ENCODE assay signal across 9 cellular contexts in genomic region chr3:94336076-94336741, GRCh38.
DNase-seq lines count a peak whose midpoint lies in the region; ATAC-seq and TF ChIP-seq lines count a peak whose summit lies in the region.
"Had no signal": no experiment of that assay in that cellular context is flagged by ENCODE, and none has a peak within 500 bp of the region (broad histone marks: within the 10 kb centered on the region; RNA-seq: fewer than 3 reads in every experiment).

No MANE protein-coding gene starts in this region.

- no peak overlapping the region for H3K4me3 ChIP-seq in neural progenitor cell
- no peak overlapping the region for H3K4me3 ChIP-seq in spleen

- H3K9me3 ChIP-seq in neural progenitor cell (ENCODE audit: low read depth) (no peaks in the 10 kb centered on the region), spleen (no peaks in the 10 kb centered on the region)

- intact Hi-C loops in spleen (cut with DNase I; ENCODE audit: low total_unique reads), result no loop called here

- WGBS in spleen, 5 donors, result 39 to 46% (median 41%) methylated on average over 3 of the region's 3 CpGs

- no peak overlapping the region for H3K4me2 ChIP-seq in neural progenitor cell

- H2AFZ ChIP-seq in neural progenitor cell (replicated peaks), result no peak overlapping the region

- no peaks in the 10 kb centered on the region for H3K27me3 ChIP-seq in neural progenitor cell
- H3K27me3 ChIP-seq in spleen (replicated peaks in 1 of 7), result no peaks in the 10 kb centered on the region

- H3K9ac ChIP-seq in neural progenitor cell, result no peak overlapping the region

- H3K4me3 Mint-ChIP-seq in neural progenitor cell, result no peak overlapping the region
- H3K4me3 Mint-ChIP-seq: memory B cell had no signal

- ATAC-seq in HG03139 (IDR thresholded peaks at IDR 0.05; ENCODE audit: unreplicated experiment) (no peak), HG03175 (IDR thresholded peaks at IDR 0.05; ENCODE audit: unreplicated experiment) (no peak), GM19324 (IDR thresholded peaks at IDR 0.05; ENCODE audit: low FRiP score, unreplicated experiment) (no peak)

- H3K4me1 ChIP-seq in neural progenitor cell (no peaks in the 10 kb centered on the region), spleen (no peaks in the 10 kb centered on the region)

- H3F3A ChIP-seq in neural progenitor cell (ENCODE audit: low read depth), result no peaks in the 10 kb centered on the region

- no peaks in the 10 kb centered on the region for H4K20me1 ChIP-seq in neural progenitor cell (ENCODE audit: low read depth)

- no peaks in the 10 kb centered on the region for H3K27me3 Mint-ChIP-seq in neural progenitor cell (ENCODE audit: insufficient read depth, low read depth)
- H3K27me3 Mint-ChIP-seq: memory B cell had no signal

- DNase-seq in GM04504 (ENCODE audit: low read depth), result peak; percentile 2
- peak; percentile 31 for DNase-seq in NCI-H446 treated with DMSO at 0.1 percent for 48 hours (lab: John Stamatoyannopoulos, UW)
- peak; percentile 16 for DNase-seq in epithelial cell of prostate (ENCODE audit: low read depth, low spot score)
- peak; percentile 64 for DNase-seq in neural progenitor cell (ENCODE audit: low spot score)
- DNase-seq in spleen, result no peak

- H3K36me3 Mint-ChIP-seq in neural progenitor cell, result no peaks in the 10 kb centered on the region
- H3K36me3 Mint-ChIP-seq: memory B cell had no signal

- no peaks in the 10 kb centered on the region for H3K9me3 Mint-ChIP-seq in neural progenitor cell

- H3K27ac ChIP-seq in epithelial cell of prostate (no peak overlapping the region), neural progenitor cell (no peak overlapping the region), spleen (no peak overlapping the region)

- H3K27ac Mint-ChIP-seq in neural progenitor cell, result no peak overlapping the region
- H3K27ac Mint-ChIP-seq: memory B cell had no signal

- H3K4me1 Mint-ChIP-seq in neural progenitor cell, result no peaks in the 10 kb centered on the region
- H3K4me1 Mint-ChIP-seq: memory B cell had no signal

- no peaks in the 10 kb centered on the region for H3K36me3 ChIP-seq in neural progenitor cell
- H3K36me3 ChIP-seq in spleen, result no peaks in the 10 kb centered on the region

- TF ChIP-seq CTCF in neural progenitor cell (IDR thresholded peaks at IDR 0.05), result peak; percentile 73
- TF ChIP-seq CTCF in spleen (IDR thresholded peaks at IDR 0.05 in 8 of 11, conservative IDR thresholded peaks at IDR 0.05 in 3 of 11), result peak in 4 of 11 experiments; percentile 9 to 42 (median 16)

- H3K79me2 ChIP-seq in neural progenitor cell (ENCODE audit: low read depth), result no peaks in the 10 kb centered on the region

- no peak for TF ChIP-seq POLR2A in spleen (IDR thresholded peaks at IDR 0.05)
